In genomic region chr15:58932791-58933310, GRCh38 we compare ENCODE assay signal across 8 cellular contexts. TPM values are rescaled to one million over a fixed set of nuclear protein-coding genes. Genes with fewer than 3 reads are reported as not detected.
A peak's percentile ranks its signal among the peaks of the same experiment; 100 is the strongest.
DNase-seq lines count a peak whose midpoint lies in the region; ATAC-seq and TF ChIP-seq lines count a peak whose summit lies in the region.

No MANE protein-coding gene starts in this region.

- H3K27me3 ChIP-seq in Caco-2 (replicated peaks; ENCODE audit: control insufficient read depth, insufficient read depth, low read length), result no peaks in the 10 kb centered on the region

- TF ChIP-seq CTCF in Caco-2 (IDR thresholded peaks at IDR 0.05; ENCODE audit: insufficient read depth in 1 of 2, low read depth in 1 of 2, low read length in 1 of 2, severe bottlenecking in 1 of 2, unreplicated experiment in 1 of 2) (no peak), glutamatergic neuron (IDR thresholded peaks at IDR 0.05; ENCODE audit: partially characterized antibody, unreplicated experiment) (no peak), osteocyte (IDR thresholded peaks at IDR 0.05) (no peak)
- no peak for TF ChIP-seq CTCF in activated CD8-positive, alpha-beta T cell treated with anti-CD3 and anti-CD28 coated beads for 36 hours (IDR thresholded peaks at IDR 0.05)

- H3K27me3 Mint-ChIP-seq in Caco-2 (ENCODE audit: insufficient read depth, unreplicated experiment) (no peaks in the 10 kb centered on the region), glutamatergic neuron (ENCODE audit: unreplicated experiment) (peaks cover 4% of the 10 kb centered on the region), osteocyte (ENCODE audit: unreplicated experiment) (no peaks in the 10 kb centered on the region)
- H3K27me3 Mint-ChIP-seq in activated CD8-positive, alpha-beta T cell treated with anti-CD3 and anti-CD28 coated beads for 36 hours, result no peaks in the 10 kb centered on the region

- BruUV-seq in Caco-2 (replicated peaks; lab: Mats Ljungman, UMichigan), result no TSS peak

- H3K9me3 Mint-ChIP-seq in Caco-2 (ENCODE audit: unreplicated experiment), result no peaks in the 10 kb centered on the region
- no peaks in the 10 kb centered on the region for H3K9me3 Mint-ChIP-seq in activated CD8-positive, alpha-beta T cell treated with anti-CD3 and anti-CD28 coated beads for 36 hours
- H3K9me3 Mint-ChIP-seq in glutamatergic neuron (ENCODE audit: unreplicated experiment), result peaks cover 10% of the 10 kb centered on the region
- H3K9me3 Mint-ChIP-seq in osteocyte (ENCODE audit: unreplicated experiment), result no peaks in the 10 kb centered on the region

- intact Hi-C loops in Caco-2 (cut with micrococcal nuclease; ENCODE audit: unreplicated experiment), result loop anchor here (5.0 kb wide), 1 partner anchor 161 kb away; the partner anchor contains the start of gene MINDY2
- intact Hi-C loops in activated CD8-positive, alpha-beta T cell treated with anti-CD3 and anti-CD28 coated beads for 36 hours (cut with micrococcal nuclease), result no loop called here
- intact Hi-C loops in posterior vena cava (cut with DNase I), result no loop called here

- H3K36me3 ChIP-seq in Caco-2 (ENCODE audit: control insufficient read depth, insufficient read depth, low read length), result no peaks in the 10 kb centered on the region

- H3K4me3 ChIP-seq in Caco-2 (ENCODE audit: low read depth, low read length), result peak overlapping the region; percentile 77

- POLR2A ChIA-PET in Caco-2 (lab: Charles Lee), result no interaction called here
- POLR2A ChIA-PET in activated CD8-positive, alpha-beta T cell treated with anti-CD3 and anti-CD28 coated beads for 36 hours (lab: Charles Lee), result interaction anchor here (0.8 to 2.2 kb wide), 3 partner anchors 12 to 600 kb away, joined by 3 to 11 read pairs (median 4); no protein-coding TSS in a partner anchor

- ATAC-seq in GM19455 (IDR thresholded peaks at IDR 0.05; ENCODE audit: unreplicated experiment) (peak; percentile 44), HG03558 (IDR thresholded peaks at IDR 0.05; ENCODE audit: extremely low read depth, unreplicated experiment) (peak; percentile 15)
- no peak for ATAC-seq in activated CD8-positive, alpha-beta T cell treated with anti-CD3 and anti-CD28 coated beads for 36 hours

- peaks cover 12% of the 10 kb centered on the region for H3K4me1 ChIP-seq in Caco-2

- CTCF ChIA-PET in Caco-2 (lab: Charles Lee), result no interaction called here
- CTCF ChIA-PET in activated CD8-positive, alpha-beta T cell treated with anti-CD3 and anti-CD28 coated beads for 36 hours (lab: Charles Lee), result interaction anchor here (1.0 to 1.5 kb wide), 2 partner anchors 24 to 162 kb away, joined by 3 read pairs; partner anchors contain the start of gene MINDY2

- no peaks in the 10 kb centered on the region for H3K9me3 ChIP-seq in Caco-2

- H3K4me3 Mint-ChIP-seq in Caco-2 (ENCODE audit: unreplicated experiment) (peak overlapping the region; percentile 91), glutamatergic neuron (ENCODE audit: unreplicated experiment) (peak overlapping the region; percentile 96), osteocyte (ENCODE audit: unreplicated experiment) (peak overlapping the region; percentile 96)
- peak overlapping the region; percentile 98 for H3K4me3 Mint-ChIP-seq in activated CD8-positive, alpha-beta T cell treated with anti-CD3 and anti-CD28 coated beads for 36 hours

- H3K27ac Mint-ChIP-seq in Caco-2 (ENCODE audit: unreplicated experiment) (peak overlapping the region; percentile 98), glutamatergic neuron (ENCODE audit: unreplicated experiment) (peak overlapping the region; percentile 87), osteocyte (ENCODE audit: unreplicated experiment) (peak overlapping the region; percentile 96)
- H3K27ac Mint-ChIP-seq in activated CD8-positive, alpha-beta T cell treated with anti-CD3 and anti-CD28 coated beads for 36 hours, result peak overlapping the region; percentile 99

- H3K4me1 Mint-ChIP-seq in Caco-2 (ENCODE audit: low read depth, unreplicated experiment), result no peaks in the 10 kb centered on the region
- H3K4me1 Mint-ChIP-seq in activated CD8-positive, alpha-beta T cell treated with anti-CD3 and anti-CD28 coated beads for 36 hours (ENCODE audit: low read depth), result peaks cover 17% of the 10 kb centered on the region
- peaks cover 10% of the 10 kb centered on the region for H3K4me1 Mint-ChIP-seq in glutamatergic neuron (ENCODE audit: low read depth, unreplicated experiment)
- H3K4me1 Mint-ChIP-seq in osteocyte (ENCODE audit: unreplicated experiment), result peaks cover 27% of the 10 kb centered on the region

- DNase-seq in Caco-2, result no peak
- no peak for DNase-seq in activated CD8-positive, alpha-beta T cell treated with anti-CD3 and anti-CD28 coated beads for 36 hours
- DNase-seq in glutamatergic neuron, result peak; percentile 69
- DNase-seq in osteocyte (ENCODE audit: extremely low spot score, unreplicated experiment), result peak; percentile 88
- DNase-seq in stimulated activated CD4-positive, alpha-beta T cell treated with anti-CD3 and anti-CD28 coated beads, Interleukin-4, amount 100 ng/mL, for 24 hours, result no peak
- no peak for DNase-seq in posterior vena cava (ENCODE audit: low spot score)

- H3K36me3 Mint-ChIP-seq in Caco-2 (ENCODE audit: insufficient read depth, unreplicated experiment) (peaks cover 19% of the 10 kb centered on the region), glutamatergic neuron (ENCODE audit: unreplicated experiment) (no peaks in the 10 kb centered on the region), osteocyte (ENCODE audit: unreplicated experiment) (peaks cover 5% of the 10 kb centered on the region)
- H3K36me3 Mint-ChIP-seq in activated CD8-positive, alpha-beta T cell treated with anti-CD3 and anti-CD28 coated beads for 36 hours (ENCODE audit: low read depth), result peaks cover 18% of the 10 kb centered on the region

RNA-seq across cellular contexts. Expression of gene SLTM, which starts 0.6 kb away (rescaled TPM):
- total RNA-seq in Caco-2 (2022) (79.5 and 94.0 TPM in 2 replicates), glutamatergic neuron (ENCODE audit: unreplicated experiment) (76.7 TPM), osteocyte (87.3 and 93.9 TPM in 2 replicates), posterior vena cava (10 to 100 TPM; 71.1 to 71.6 TPM)
- 10 to 100 TPM; 79.8 to 89.9 TPM for total RNA-seq in activated CD8-positive, alpha-beta T cell treated with anti-CD3 and anti-CD28 coated beads for 36 hours

RNA-seq across cellular contexts. Expression of gene RNF111, which starts 54.6 kb away (rescaled TPM):
- total RNA-seq in Caco-2 (2022) (26.1 and 30.5 TPM in 2 replicates), glutamatergic neuron (ENCODE audit: unreplicated experiment) (57.4 TPM), osteocyte (32.3 and 33.8 TPM in 2 replicates), posterior vena cava (10 to 100 TPM; 24.9 to 30.4 TPM)
- total RNA-seq in activated CD8-positive, alpha-beta T cell treated with anti-CD3 and anti-CD28 coated beads for 36 hours, result 10 to 100 TPM; 28.5 to 30.5 TPM

Comparison
In these comparisons a context has a peak if more than half of its experiments do, and no peak if none do; other contexts are left out.
1. DNase-seq: peak in glutamatergic neuron (single experiment) and osteocyte (single experiment); none in Caco-2 (0 of 2), activated CD8-positive, alpha-beta T cell treated with anti-CD3 and anti-CD28 coated beads for 36 hours (single experiment), stimulated activated CD4-positive, alpha-beta T cell treated with anti-CD3 and anti-CD28 coated beads, Interleukin-4, amount 100 ng/mL, for 24 hours (single experiment) and posterior vena cava (single experiment).
2. Peak in every context shown above with its lines, with median percentiles within 50 percentile points of each other: H3K27ac Mint-ChIP-seq and H3K4me3 Mint-ChIP-seq.